ENCODE assay signal across 8 cellular contexts in the genomic region with DNA sequence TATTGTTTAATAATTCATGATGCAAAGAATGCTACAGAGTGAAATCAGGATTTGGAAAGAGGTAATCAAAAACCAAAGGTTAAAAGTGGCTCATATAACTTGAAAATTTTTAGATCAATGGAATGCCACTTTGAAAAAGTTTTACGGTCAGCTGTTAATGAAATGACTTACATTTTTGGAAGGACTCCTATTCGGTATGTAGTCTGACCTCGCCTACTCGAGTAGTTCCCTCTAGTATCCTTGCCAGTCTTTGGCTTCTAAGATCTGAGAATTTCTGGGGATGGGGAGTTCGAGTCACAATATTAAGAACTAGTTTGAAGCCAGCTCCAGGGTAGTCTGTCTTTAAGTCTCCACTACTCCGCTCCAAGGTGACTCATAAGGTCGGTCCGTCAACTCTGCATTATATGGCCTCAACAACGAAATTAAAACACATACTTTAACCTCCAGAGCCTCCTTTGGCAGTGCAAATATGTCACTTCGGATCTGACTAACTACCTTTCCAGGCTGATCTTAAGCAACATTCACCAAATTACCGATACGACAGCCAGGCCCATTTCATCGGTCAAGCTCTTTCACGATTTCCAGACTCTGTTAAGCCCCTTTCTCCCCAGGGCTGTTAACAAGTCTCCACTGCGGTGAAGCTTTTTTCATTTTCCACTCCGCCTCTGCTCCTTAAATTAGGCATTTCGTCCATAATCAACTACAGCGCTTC. TPM values are rescaled to one million over a fixed set of nuclear protein-coding genes. Genes with fewer than 3 reads are reported as not detected.
DNase-seq lines count a peak whose midpoint lies in the region; ATAC-seq, FAIRE-seq and TF ChIP-seq lines count a peak whose summit lies in the region.

No MANE protein-coding gene starts in this region.

- H3K4me1 Mint-ChIP-seq in mesothelial cell of epicardium, result peaks cover 38% of the 10 kb centered on the region

- H3K27me3 ChIP-seq in effector memory CD4-positive, alpha-beta T cell (replicated peaks; ENCODE audit: control insufficient read depth, insufficient read depth, low read length, poor library complexity, severe bottlenecking), result no peaks in the 10 kb centered on the region

- no peak for TF ChIP-seq CTCF in mesothelial cell of epicardium (IDR thresholded peaks at IDR 0.05; ENCODE audit: unreplicated experiment)

- no peaks in the 10 kb centered on the region for H3K9me3 ChIP-seq in effector memory CD4-positive, alpha-beta T cell (ENCODE audit: control insufficient read depth, low read length)

- ATAC-seq in GM18517 (IDR thresholded peaks at IDR 0.05; ENCODE audit: unreplicated experiment) (peak; percentile 11), HG03064 (IDR thresholded peaks at IDR 0.05; ENCODE audit: low read depth, unreplicated experiment) (peak; percentile 0)

- peaks cover 8% of the 10 kb centered on the region for H3K9me3 Mint-ChIP-seq in mesothelial cell of epicardium

- H3K27ac ChIP-seq in effector memory CD4-positive, alpha-beta T cell (ENCODE audit: insufficient read depth, low read length, poor library complexity, severe bottlenecking), result peak overlapping the region; percentile 96

- H3K4me3 Mint-ChIP-seq in mesothelial cell of epicardium, result peak overlapping the region; percentile 100

- H3K36me3 ChIP-seq in effector memory CD4-positive, alpha-beta T cell (ENCODE audit: control insufficient read depth, insufficient read depth, low read length), result no peaks in the 10 kb centered on the region

- H3K36me3 Mint-ChIP-seq in mesothelial cell of epicardium, result peaks cover 9% of the 10 kb centered on the region

- H3K4me3 ChIP-seq in effector memory CD4-positive, alpha-beta T cell (ENCODE audit: insufficient read depth, low read depth, low read length, poor library complexity, severe bottlenecking), result peak overlapping the region; percentile 91

- peak; percentile 19 for DNase-seq in AG08395 (ENCODE audit: low spot score)
- peak; percentile 47 for DNase-seq in RCC 7860 (ENCODE audit: low spot score)
- DNase-seq in effector memory CD4-positive, alpha-beta T cell, result no peak
- no peak for DNase-seq in mesothelial cell of epicardium (ENCODE audit: low spot score in 2 of 2, unreplicated experiment in 2 of 2)
- peak; percentile 5 for DNase-seq in urothelium cell line (ENCODE audit: low spot score)
- no peak for DNase-seq in cerebellar nuclear complex (lab: John Stamatoyannopoulos, UW)

- H3K27ac Mint-ChIP-seq in mesothelial cell of epicardium, result peak overlapping the region; percentile 100

- H3K4me1 ChIP-seq in effector memory CD4-positive, alpha-beta T cell (ENCODE audit: control insufficient read depth, insufficient read depth, low read length, poor library complexity, severe bottlenecking), result peaks cover 12% of the 10 kb centered on the region

- FAIRE-seq in RCC 7860 (lab: Jason Lieb, UNC) (no peak), urothelium cell line (lab: Jason Lieb, UNC) (no peak)

- no peaks in the 10 kb centered on the region for H3K27me3 Mint-ChIP-seq in mesothelial cell of epicardium (ENCODE audit: low read depth)

RNA-seq across cellular contexts. Expression of a gene that starts 0.7 kb away (rescaled TPM):
- 55.1 to 58.5 TPM (median 56.8 TPM) in 3 replicates for total RNA-seq in mesothelial cell of epicardium

RNA-seq across cellular contexts. Expression of a gene that starts 1.7 kb away (rescaled TPM):
- 35.2 to 39.1 TPM (median 38.5 TPM) in 3 replicates for total RNA-seq in mesothelial cell of epicardium

RNA-seq across cellular contexts. Expression of a gene that starts 20.6 kb away (rescaled TPM):
- total RNA-seq in mesothelial cell of epicardium, result 0.34 to 0.76 TPM (median 0.69 TPM) in 3 replicates

Comparison
In these comparisons a context has a peak if more than half of its experiments do, and no peak if none do; other contexts are left out.
1. DNase-seq: peak in AG08395 (single experiment), RCC 7860 (single experiment) and urothelium cell line (single experiment); none in effector memory CD4-positive, alpha-beta T cell (0 of 3), mesothelial cell of epicardium (0 of 2) and cerebellar nuclear complex (0 of 2).